Comparison of ENCODE assay signal across 21 cellular contexts in the genomic region with DNA sequence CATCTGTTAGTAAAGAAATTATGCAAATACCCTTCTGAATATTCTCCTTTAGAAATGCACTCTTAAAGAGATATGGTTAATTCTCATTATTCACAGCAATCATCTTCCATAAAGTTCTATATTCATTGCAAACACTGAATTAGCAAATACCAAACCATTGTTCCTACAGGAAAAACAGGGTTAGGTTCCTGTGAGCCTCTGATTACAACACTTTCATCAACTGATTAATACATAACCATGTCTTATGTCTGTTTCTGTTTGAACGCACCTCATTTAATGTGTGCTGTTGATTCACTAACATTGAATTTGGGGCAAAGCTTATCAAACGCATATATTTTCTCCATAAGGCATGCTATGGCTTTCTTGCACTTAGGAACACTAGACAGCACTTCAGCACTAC. TPM values are rescaled to one million over a fixed set of nuclear protein-coding genes. Genes with fewer than 3 reads are reported as not detected.
A peak's percentile ranks its signal among the peaks of the same experiment; 100 is the strongest.
DNase-seq lines count a peak whose midpoint lies in the region; ATAC-seq and TF ChIP-seq lines count a peak whose summit lies in the region.
"Had no signal": no experiment of that assay in that cellular context is flagged by ENCODE, and none has a peak within 500 bp of the region (broad histone marks: within the 10 kb centered on the region; RNA-seq: fewer than 3 reads in every experiment).

No MANE protein-coding gene starts in this region.

- H3K27me3 Mint-ChIP-seq in CD4-positive, alpha-beta T cell: no peaks in the 10 kb centered on the region
- H3K27me3 Mint-ChIP-seq in MCF 10A (ENCODE audit: insufficient read depth, unreplicated experiment): no peaks in the 10 kb centered on the region

- POLR2A ChIA-PET in CD4-positive, alpha-beta T cell (lab: Charles Lee): no interaction called here
- POLR2A ChIA-PET in MCF 10A (lab: Yijun Ruan, JAX): interaction anchor here (1.2 to 4.6 kb wide), 2 partner anchors 10 to 16 kb away, joined by 4 to 34 read pairs; a partner anchor contains a TSS

- in situ Hi-C loops in gastrocnemius medialis (cut with MboI; ENCODE audit: low sequenced_read_pairs in 4 of 4): loop anchor here in 1 of 4 donors (25.0 kb wide), 1 partner anchor 504 kb away; a partner anchor contains a TSS

- TF ChIP-seq CTCF in CD4-positive, alpha-beta T cell (IDR thresholded peaks at IDR 0.05): no peak
- TF ChIP-seq CTCF in epithelial cell of esophagus (IDR thresholded peaks at IDR 0.05; ENCODE audit: insufficient read depth, low read depth, low read length, missing control alignments) (no peak), gastrocnemius medialis (IDR thresholded peaks at IDR 0.05 in 4 of 5, conservative IDR thresholded peaks at IDR 0.05 in 1 of 5) (no peak), esophagus squamous epithelium (IDR thresholded peaks at IDR 0.05) (no peak), MCF 10A (IDR thresholded peaks at IDR 0.05; ENCODE audit: unreplicated experiment) (no peak), adrenal gland (IDR thresholded peaks at IDR 0.05) (no peak)

- no peak overlapping the region for H3K27ac ChIP-seq in CD4-positive, alpha-beta T cell (ENCODE audit: low read depth, low read length)
- H3K27ac ChIP-seq in gastrocnemius medialis (peak overlapping the region; percentile 70 to 82 (median 76)), esophagus squamous epithelium (no peak overlapping the region), adrenal gland (peak overlapping the region in 1 of 5 donors; percentile 56)

- CTCF ChIA-PET in CD4-positive, alpha-beta T cell (lab: Charles Lee): no interaction called here
- CTCF ChIA-PET in MCF 10A (lab: Yijun Ruan, JAX): interaction anchor here (0.6 to 2.1 kb wide), 3 partner anchors 10 to 648 kb away, joined by 3 to 7 read pairs (median 3); a partner anchor contains a TSS

- no peak for ATAC-seq in CD4-positive, alpha-beta T cell (ENCODE audit: poor library complexity)
- no peak for ATAC-seq in gastrocnemius medialis
- ATAC-seq: GM12878 had no signal

- no peak overlapping the region for H3K4me3 Mint-ChIP-seq in CD4-positive, alpha-beta T cell
- no peak overlapping the region for H3K4me3 Mint-ChIP-seq in MCF 10A (ENCODE audit: unreplicated experiment)
- H3K4me3 Mint-ChIP-seq: HFFc6 had no signal

- DNase-seq in CD4-positive, alpha-beta T cell: no peak
- DNase-seq in NCI-H526 (lab: John Stamatoyannopoulos, UW) (peak; percentile 6 to 67), epithelial cell of esophagus (ENCODE audit: low read depth) (peak; percentile 36), gastrocnemius medialis (no peak), cortex of kidney (lab: John Stamatoyannopoulos, UW) (no peak), esophagus squamous epithelium (lab: John Stamatoyannopoulos, UW) (no peak), MCF 10A (ENCODE audit: unreplicated experiment) (no peak), adrenal gland (no peak)
- DNase-seq: 8988T, AML-193, C1 segment of cervical spinal cord, DND-41, H7, HFFc6, NCI-H1092 treated with DMSO at 0.1 percent for 48 hours, NCI-H2029 treated with DMSO at 0.1 percent for 48 hours, NCI-H345, NCI-H524, Right ventricle myocardium superior, SW 1271 had no signal

- WGBS in esophagus squamous epithelium, 2 donors: 36 to 45% methylated on average over 2 of the region's 2 CpGs
- 48 to 50% (median 50%) methylated on average over 2 of the region's 2 CpGs for WGBS in adrenal gland, 4 donors

- H3K4me1 ChIP-seq in gastrocnemius medialis (peaks cover 12 to 19% of the 10 kb centered on the region in 2 donors), esophagus squamous epithelium (peaks cover 3 to 23% (median 5%) of the 10 kb centered on the region in 3 donors), adrenal gland (replicated peaks in 1 of 2) (peaks cover 12 to 15% of the 10 kb centered on the region in 2 donors)

- intact Hi-C loops in CD4-positive, alpha-beta T cell (cut with DNase I, micrococcal nuclease): no loop called here
- intact Hi-C loops in gastrocnemius medialis (cut with DNase I; ENCODE audit: low total_unique reads) (loop anchor here (2.0 kb wide), 1 partner anchor 16 kb away; no protein-coding TSS in a partner anchor), esophagus squamous epithelium (cut with DNase I) (no loop called here), MCF 10A (cut with micrococcal nuclease) (no loop called here), adrenal gland (cut with DNase I) (no loop called here)

- no peak overlapping the region for H3K4me3 ChIP-seq in epithelial cell of esophagus (ENCODE audit: low read length)
- peak overlapping the region in 1 of 4 donors; percentile 0 for H3K4me3 ChIP-seq in gastrocnemius medialis
- no peak overlapping the region for H3K4me3 ChIP-seq in esophagus squamous epithelium
- H3K4me3 ChIP-seq in adrenal gland: no peak overlapping the region
- H3K4me3 ChIP-seq: GM12878 had no signal

- peaks cover 81% of the 10 kb centered on the region for H3K36me3 Mint-ChIP-seq in CD4-positive, alpha-beta T cell (ENCODE audit: low read depth)
- H3K36me3 Mint-ChIP-seq in MCF 10A (ENCODE audit: insufficient read depth, unreplicated experiment): peaks cover 29% of the 10 kb centered on the region

- H3K36me3 ChIP-seq in gastrocnemius medialis (peaks cover 0 to 34% of the 10 kb centered on the region in 2 donors), esophagus squamous epithelium (peaks cover 0 to 75% (median 4%) of the 10 kb centered on the region in 3 donors), adrenal gland (replicated peaks in 1 of 2) (peaks cover 0 to 10% of the 10 kb centered on the region in 2 donors)

- H3K27me3 ChIP-seq in CD4-positive, alpha-beta T cell (ENCODE audit: control insufficient read depth, insufficient read depth, low read length): no peaks in the 10 kb centered on the region
- H3K27me3 ChIP-seq in gastrocnemius medialis: no peaks in the 10 kb centered on the region
- no peaks in the 10 kb centered on the region for H3K27me3 ChIP-seq in esophagus squamous epithelium
- no peaks in the 10 kb centered on the region for H3K27me3 ChIP-seq in adrenal gland

- peaks cover 6% of the 10 kb centered on the region for H3K9me3 Mint-ChIP-seq in CD4-positive, alpha-beta T cell
- peaks cover 16% of the 10 kb centered on the region for H3K9me3 Mint-ChIP-seq in MCF 10A (ENCODE audit: unreplicated experiment)
- H3K9me3 Mint-ChIP-seq: HFFc6 had no signal

- H3K27ac Mint-ChIP-seq in CD4-positive, alpha-beta T cell: peak overlapping the region; percentile 31
- H3K27ac Mint-ChIP-seq in MCF 10A (ENCODE audit: low read depth, unreplicated experiment): no peak overlapping the region

- peaks cover 4% of the 10 kb centered on the region for H3K9me3 ChIP-seq in CD4-positive, alpha-beta T cell (ENCODE audit: control insufficient read depth, low read length)
- H3K9me3 ChIP-seq in gastrocnemius medialis: no peaks in the 10 kb centered on the region
- peaks cover 0 to 10% (median 0%) of the 10 kb centered on the region in 3 donors for H3K9me3 ChIP-seq in esophagus squamous epithelium
- no peaks in the 10 kb centered on the region for H3K9me3 ChIP-seq in adrenal gland (replicated peaks in 1 of 3)

- BruUV-seq in MCF 10A (replicated peaks; lab: Mats Ljungman, UMichigan): no TSS peak

- TF ChIP-seq POLR2A in gastrocnemius medialis (IDR thresholded peaks at IDR 0.05) (no peak), esophagus squamous epithelium (IDR thresholded peaks at IDR 0.05) (no peak), adrenal gland (IDR thresholded peaks at IDR 0.05) (no peak)

- H3K4me1 Mint-ChIP-seq in CD4-positive, alpha-beta T cell (ENCODE audit: low read depth): peaks cover 9% of the 10 kb centered on the region
- peaks cover 5% of the 10 kb centered on the region for H3K4me1 Mint-ChIP-seq in MCF 10A (ENCODE audit: insufficient read depth, unreplicated experiment)

RNA-seq across cellular contexts. Expression of a gene that starts 16.8 kb away (rescaled TPM):
- total RNA-seq in CD4-positive, alpha-beta T cell: 1 to 10 TPM; 4.9 to 5.5 TPM
- 10 to 100 TPM in 2 of 4 donors, 1 to 10 TPM in 2; 6.8 to 12.3 (median 9.3) TPM for total RNA-seq in gastrocnemius medialis
- 10 to 100 TPM; 11.8 to 35.7 (median 28.8) TPM for total RNA-seq in esophagus squamous epithelium
- 21.0 and 28.3 TPM in 2 replicates for total RNA-seq in MCF 10A (2022)
- 10 to 100 TPM; 18.8 to 38.5 (median 29.7) TPM for total RNA-seq in adrenal gland
- 10 to 100 TPM in 1 of 3 donors, 1 to 10 TPM in 2; 3.9 to 24.7 (median 5.1) TPM for polyA plus RNA-seq in adrenal gland

Comparison
In these comparisons a context has a peak if more than half of its experiments do, and no peak if none do; other contexts are left out.
1. DNase-seq: peak in NCI-H526 (2 of 2) and epithelial cell of esophagus (single experiment); none in CD4-positive, alpha-beta T cell (0 of 10), gastrocnemius medialis (0 of 2), cortex of kidney (single experiment), esophagus squamous epithelium (single experiment), MCF 10A (single experiment) and adrenal gland (0 of 7).
2. H3K27ac ChIP-seq: peak in gastrocnemius medialis (4 of 4); none in CD4-positive, alpha-beta T cell (single experiment) and esophagus squamous epithelium (0 of 4).